In the genomic region with DNA sequence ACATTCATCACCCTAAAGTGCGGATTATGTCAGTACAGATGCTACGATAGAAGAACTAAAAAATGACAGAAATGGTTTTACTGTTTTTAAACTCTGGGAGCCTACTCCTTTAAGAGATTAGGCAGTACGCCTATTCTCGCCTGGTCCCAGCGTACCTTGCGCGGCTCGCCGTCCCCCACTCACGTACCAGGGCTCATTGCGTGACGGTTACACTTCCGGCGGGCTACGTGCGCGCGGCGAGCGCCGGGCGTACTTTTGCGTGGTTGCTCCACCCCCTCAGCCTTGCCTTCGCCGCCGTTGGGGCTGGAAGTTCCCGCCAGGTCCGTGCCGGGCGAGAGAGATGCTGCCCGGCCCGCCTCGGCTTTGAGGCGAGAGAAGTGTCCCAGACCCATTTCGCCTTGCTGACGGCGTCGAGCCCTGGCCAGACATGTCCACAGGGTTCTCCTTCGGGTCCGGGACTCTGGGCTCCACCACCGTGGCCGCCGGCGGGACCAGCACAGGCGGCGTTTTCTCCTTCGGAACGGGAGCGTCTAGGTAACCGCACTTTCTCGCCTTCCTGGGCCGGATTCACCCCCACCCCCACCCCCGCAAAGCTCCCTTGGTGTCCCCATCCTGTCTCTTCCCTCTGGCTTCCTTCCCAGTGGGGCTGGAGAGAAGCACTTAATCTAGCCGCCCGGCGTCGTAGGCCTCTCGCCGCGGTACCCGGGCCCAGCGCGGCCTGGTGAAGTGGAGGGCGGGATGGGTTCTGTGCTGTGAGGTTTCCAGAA, we compare ENCODE assay signal across 8 cellular contexts. TPM values are rescaled to one million over a fixed set of nuclear protein-coding genes. Genes with fewer than 3 reads are reported as not detected.
DNase-seq lines count a peak whose midpoint lies in the region; ATAC-seq and TF ChIP-seq lines count a peak whose summit lies in the region.

A gene with protein sequence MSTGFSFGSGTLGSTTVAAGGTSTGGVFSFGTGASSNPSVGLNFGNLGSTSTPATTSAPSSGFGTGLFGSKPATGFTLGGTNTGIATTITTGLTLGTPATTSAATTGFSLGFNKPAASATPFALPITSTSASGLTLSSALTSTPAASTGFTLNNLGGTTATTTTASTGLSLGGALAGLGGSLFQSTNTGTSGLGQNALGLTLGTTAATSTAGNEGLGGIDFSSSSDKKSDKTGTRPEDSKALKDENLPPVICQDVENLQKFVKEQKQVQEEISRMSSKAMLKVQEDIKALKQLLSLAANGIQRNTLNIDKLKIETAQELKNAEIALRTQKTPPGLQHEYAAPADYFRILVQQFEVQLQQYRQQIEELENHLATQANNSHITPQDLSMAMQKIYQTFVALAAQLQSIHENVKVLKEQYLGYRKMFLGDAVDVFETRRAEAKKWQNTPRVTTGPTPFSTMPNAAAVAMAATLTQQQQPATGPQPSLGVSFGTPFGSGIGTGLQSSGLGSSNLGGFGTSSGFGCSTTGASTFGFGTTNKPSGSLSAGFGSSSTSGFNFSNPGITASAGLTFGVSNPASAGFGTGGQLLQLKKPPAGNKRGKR (plus strand): TSS at position 279 of the 767 bp plus-strand sequence. CDS start 149 bp downstream, at position 428.

- TF ChIP-seq CTCF in AG04450 (IDR thresholded peaks at IDR 0.05; ENCODE audit: low read depth, low read length) (no peak), activated B cell treated with CpG ODN at 0.5 μM for 24 hours (IDR thresholded peaks at IDR 0.05) (no peak), smooth muscle cell (IDR thresholded peaks at IDR 0.05; ENCODE audit: borderline replicate concordance, insufficient read depth, poor library complexity, severe bottlenecking) (no peak)

- H4K20me1 ChIP-seq in smooth muscle cell (ENCODE audit: low read depth) = peaks cover 46% of the 10 kb centered on the region

- peak within 1 kb of the TSS; percentile 93 for H3K4me2 ChIP-seq in smooth muscle cell

- H3K27ac ChIP-seq in AG04450 (ENCODE audit: low read depth, low read length) (peak within 1 kb of the TSS; percentile 95), caudate nucleus (ENCODE audit: low read depth, low read length) (peak within 1 kb of the TSS; percentile 99), smooth muscle cell (ENCODE audit: low read depth) (peak within 1 kb of the TSS; percentile 95)

- peak; percentile 87 for DNase-seq in AG04450 (ENCODE audit: low read depth, low spot score)
- peak; percentile 90 for DNase-seq in NCI-H345 (lab: John Stamatoyannopoulos, UW)
- peak; percentile 89 for DNase-seq in activated B cell treated with CpG ODN at 0.5 μM for 24 hours
- peak; percentile 39 to 98 (median 93) for DNase-seq in caudate nucleus (lab: John Stamatoyannopoulos, UW)
- peak; percentile 86 for DNase-seq in iPS-NIHi7 (ENCODE audit: extremely low spot score)
- peak; percentile 76 for DNase-seq in smooth muscle cell (lab: John Stamatoyannopoulos, UW; ENCODE audit: unreplicated experiment)

- peaks cover 48% of the 10 kb centered on the region for H3K79me2 ChIP-seq in smooth muscle cell (ENCODE audit: low read depth)

- POLR2A ChIA-PET in AG04450 (lab: Yijun Ruan, JAX) = interaction anchor here (0.7 kb wide), 1 partner anchor 87 kb away, joined by 3 read pairs; no protein-coding TSS in a partner anchor
- POLR2A ChIA-PET in activated B cell treated with CpG ODN at 0.5 μM for 24 hours (lab: Charles Lee) = interaction anchor here (0.7 to 4.1 kb wide), 3 partner anchors 15 to 578 kb away, joined by 6 to 21 read pairs (median 6); a partner anchor contains a TSS

- peaks cover 9% of the 10 kb centered on the region for H3K4me1 ChIP-seq in smooth muscle cell (ENCODE audit: low read depth)

- H2AFZ ChIP-seq in smooth muscle cell (ENCODE audit: low read depth) = peak within 1 kb of the TSS; percentile 93

- H3K9ac ChIP-seq in smooth muscle cell (ENCODE audit: low read depth) = peak within 1 kb of the TSS; percentile 93

- peaks cover 8% of the 10 kb centered on the region for H3K9me3 ChIP-seq in AG04450 (ENCODE audit: control insufficient read depth, insufficient read depth, low read length)
- H3K9me3 ChIP-seq in smooth muscle cell (replicated peaks; ENCODE audit: low read depth) = no peaks in the 10 kb centered on the region

- peak; percentile 93 for TF ChIP-seq POLR2A in GM18951 (IDR thresholded peaks at IDR 0.05; ENCODE audit: extremely low read depth, insufficient read depth, insufficient read length)

- in situ Hi-C loops in GM18951 (cut with MboI; ENCODE audit: low sequenced_read_pairs, unreplicated experiment) = no loop called here

- CTCF ChIA-PET in AG04450 (lab: Charles Lee) = interaction anchor here (0.7 to 2.4 kb wide), 2 partner anchors 14 to 22 kb away, joined by 6 to 22 read pairs; a partner anchor contains a TSS
- CTCF ChIA-PET in activated B cell treated with CpG ODN at 0.5 μM for 24 hours (lab: Charles Lee) = no interaction called here

- peak; percentile 98 for ATAC-seq in HG03196 (IDR thresholded peaks at IDR 0.05; ENCODE audit: unreplicated experiment)
- ATAC-seq in activated B cell treated with CpG ODN at 0.5 μM for 24 hours (ENCODE audit: low read depth) = peak; percentile 99

- H3K9me3 Mint-ChIP-seq in activated B cell treated with CpG ODN at 0.5 μM for 24 hours = no peaks in the 10 kb centered on the region

- H3K36me3 ChIP-seq in smooth muscle cell (ENCODE audit: low read depth) = no peaks in the 10 kb centered on the region

- 1% methylated on average over 54 of the region's 64 CpGs for WGBS in smooth muscle cell (ENCODE audit: low lambda C conversion rate)

- no peaks in the 10 kb centered on the region for H3F3A ChIP-seq in smooth muscle cell (ENCODE audit: low read depth)

- peaks cover 19% of the 10 kb centered on the region for H3K27me3 Mint-ChIP-seq in activated B cell treated with CpG ODN at 0.5 μM for 24 hours

- intact Hi-C loops in activated B cell treated with CpG ODN at 0.5 μM for 24 hours (cut with micrococcal nuclease) = loop anchor here (1.0 to 5.0 kb wide), 9 partner anchors 14 to 1949 kb away; a partner anchor contains a TSS

- peak within 1 kb of the TSS; percentile 91 for H3K27ac Mint-ChIP-seq in activated B cell treated with CpG ODN at 0.5 μM for 24 hours

- H3K4me3 Mint-ChIP-seq in activated B cell treated with CpG ODN at 0.5 μM for 24 hours = peak within 1 kb of the TSS; percentile 91

- peaks cover 32% of the 10 kb centered on the region for H3K4me1 Mint-ChIP-seq in activated B cell treated with CpG ODN at 0.5 μM for 24 hours

- H3K27me3 ChIP-seq in AG04450 (ENCODE audit: control insufficient read depth, insufficient read depth, low read length) (no peaks in the 10 kb centered on the region), smooth muscle cell (ENCODE audit: low read depth) (peaks cover 14% of the 10 kb centered on the region)

- H3K4me3 ChIP-seq in AG04450 (ENCODE audit: low read depth, low read length) = peak within 1 kb of the TSS; percentile 87
- peak within 1 kb of the TSS; percentile 84 for H3K4me3 ChIP-seq in smooth muscle cell

- H3K36me3 Mint-ChIP-seq in activated B cell treated with CpG ODN at 0.5 μM for 24 hours (ENCODE audit: low read depth) = peaks cover 28% of the 10 kb centered on the region

RNA-seq across cellular contexts. Expression of the gene that starts here (rescaled TPM):
- 33.1 and 46.2 TPM in 2 replicates for polyA plus RNA-seq in AG04450 (2011; rRNA removed)
- polyA minus RNA-seq in AG04450 (2011; rRNA and poly(A)+ RNA removed) = 45.8 and 46.5 TPM in 2 replicates
- total RNA-seq in activated B cell treated with CpG ODN at 0.5 μM for 24 hours = 44.8 and 48.4 TPM in 2 replicates
- total RNA-seq in smooth muscle cell = 83.0 and 92.5 TPM in 2 replicates
- 20.3 and 23.2 TPM in 2 replicates for polyA plus RNA-seq in smooth muscle cell

Comparison
In these comparisons a context has a peak if more than half of its experiments do, and no peak if none do; other contexts are left out.
1. Peak in every context shown above with its lines: DNase-seq, ATAC-seq, H3K4me3 ChIP-seq and H3K27ac ChIP-seq.